Comparison of ENCODE assay signal across 13 cellular contexts in genomic region chr6:155782739-155783459, GRCh38.
DNase-seq lines count a peak whose midpoint lies in the region; ATAC-seq and TF ChIP-seq lines count a peak whose summit lies in the region.
"Had no signal": no experiment of that assay in that cellular context is flagged by ENCODE, and none has a peak within 500 bp of the region (broad histone marks: within the 10 kb centered on the region; RNA-seq: fewer than 3 reads in every experiment).

No MANE protein-coding gene starts in this region.

- H3K36me3 Mint-ChIP-seq in activated T-cell treated with anti-CD3 and anti-CD28 coated beads, Interleukin-2, amount 50 U/mL, for 72 hours (ENCODE audit: insufficient read depth in 2 of 2): no peaks in the 10 kb centered on the region

- WGBS in smooth muscle cell (ENCODE audit: low lambda C conversion rate): 57% methylated on average over 9 of the region's 9 CpGs
- WGBS in psoas muscle, 3 donors: 58 to 63% (median 58%) methylated on average over 9 of the region's 9 CpGs

- H3K27ac ChIP-seq in SJSA1 (peak overlapping the region; percentile 85), smooth muscle cell (ENCODE audit: low read depth) (peak overlapping the region; percentile 97), psoas muscle (no peak overlapping the region)

- peak overlapping the region; percentile 77 for H3K4me2 ChIP-seq in smooth muscle cell

- no peaks in the 10 kb centered on the region for H3F3A ChIP-seq in smooth muscle cell (ENCODE audit: low read depth)

- no peak for ATAC-seq in stimulated activated naive CD8-positive, alpha-beta T cell treated with anti-CD3 and anti-CD28 coated beads, Interleukin-15, amount 100 ng/mL, for 72 hours
- ATAC-seq in psoas muscle: no peak
- ATAC-seq in activated T-cell treated with anti-CD3 and anti-CD28 coated beads, Interleukin-2, amount 50 U/mL, for 72 hours (replicated peaks in 1 of 2): no peak

- H3K9me3 Mint-ChIP-seq in stimulated activated naive CD8-positive, alpha-beta T cell treated with anti-CD3 and anti-CD28 coated beads, Interleukin-15, amount 100 ng/mL, for 72 hours: peaks cover 0 to 12% of the 10 kb centered on the region in 2 donors
- H3K9me3 Mint-ChIP-seq in activated T-cell treated with anti-CD3 and anti-CD28 coated beads, Interleukin-2, amount 50 U/mL, for 72 hours: peaks cover 4% of the 10 kb centered on the region in 2 donors

- intact Hi-C loops in psoas muscle (cut with DNase I): no loop called here

- H3K27me3 ChIP-seq in SJSA1 (replicated peaks) (no peaks in the 10 kb centered on the region), smooth muscle cell (ENCODE audit: low read depth) (no peaks in the 10 kb centered on the region), psoas muscle (ENCODE audit: insufficient read depth in 3 of 3, low read length in 2 of 3) (no peaks in the 10 kb centered on the region)

- peak overlapping the region; percentile 78 for H3K9ac ChIP-seq in smooth muscle cell (ENCODE audit: low read depth)

- H3K4me1 ChIP-seq in SJSA1 (replicated peaks) (peaks cover 24% of the 10 kb centered on the region), smooth muscle cell (ENCODE audit: low read depth) (no peaks in the 10 kb centered on the region), psoas muscle (no peaks in the 10 kb centered on the region)

- H3K36me3 ChIP-seq in SJSA1: no peaks in the 10 kb centered on the region
- no peaks in the 10 kb centered on the region for H3K36me3 ChIP-seq in smooth muscle cell (ENCODE audit: low read depth)
- H3K36me3 ChIP-seq in psoas muscle (ENCODE audit: insufficient read depth in 1 of 2, low read depth in 1 of 2): no peaks in the 10 kb centered on the region

- H3K27ac Mint-ChIP-seq in stimulated activated naive CD8-positive, alpha-beta T cell treated with anti-CD3 and anti-CD28 coated beads, Interleukin-15, amount 100 ng/mL, for 72 hours: no peak overlapping the region
- H3K27ac Mint-ChIP-seq in activated T-cell treated with anti-CD3 and anti-CD28 coated beads, Interleukin-2, amount 50 U/mL, for 72 hours: no peak overlapping the region

- DNase-seq in ELR (ENCODE audit: low read depth) (peak; percentile 40), SJSA1 (ENCODE audit: low read depth in 1 of 2, low spot score in 2 of 2) (no peak), fibroblast of peridontal ligament (ENCODE audit: extremely low read depth) (peak; percentile 82), smooth muscle cell (lab: John Stamatoyannopoulos, UW; ENCODE audit: unreplicated experiment) (no peak), psoas muscle (no peak), NCI-H2029 (lab: John Stamatoyannopoulos, UW) (no peak)
- DNase-seq in stimulated activated naive CD8-positive, alpha-beta T cell treated with anti-CD3 and anti-CD28 coated beads, Interleukin-15, amount 100 ng/mL, for 72 hours: no peak
- DNase-seq in activated T-cell treated with anti-CD3 and anti-CD28 coated beads, Interleukin-2, amount 50 U/mL, for 72 hours: no peak
- DNase-seq: activated effector memory CD4-positive, alpha-beta T cell treated with anti-CD3 and anti-CD28 coated beads, Interleukin-2, amount 50 U/mL, for 16 hours; hippocampal formation; NCI-H1105; stimulated activated CD4-positive, alpha-beta T cell treated with anti-CD3 and anti-CD28 coated beads, Interleukin-4, amount 100 ng/mL, for 1 hour had no signal

- TF ChIP-seq CTCF in smooth muscle cell (IDR thresholded peaks at IDR 0.05; ENCODE audit: borderline replicate concordance, insufficient read depth, poor library complexity, severe bottlenecking): no peak
- TF ChIP-seq CTCF in psoas muscle (IDR thresholded peaks at IDR 0.05): no peak

- H3K27me3 Mint-ChIP-seq in stimulated activated naive CD8-positive, alpha-beta T cell treated with anti-CD3 and anti-CD28 coated beads, Interleukin-15, amount 100 ng/mL, for 72 hours: no peaks in the 10 kb centered on the region
- H3K27me3 Mint-ChIP-seq in activated T-cell treated with anti-CD3 and anti-CD28 coated beads, Interleukin-2, amount 50 U/mL, for 72 hours (ENCODE audit: low read depth): no peaks in the 10 kb centered on the region

- H4K20me1 ChIP-seq in smooth muscle cell (ENCODE audit: low read depth): no peaks in the 10 kb centered on the region

- H3K4me3 ChIP-seq in SJSA1 (no peak overlapping the region), smooth muscle cell (no peak overlapping the region), psoas muscle (no peak overlapping the region)
- H3K4me3 ChIP-seq: mucosa of descending colon had no signal

- no peaks in the 10 kb centered on the region for H3K9me3 ChIP-seq in SJSA1 (replicated peaks)
- H3K9me3 ChIP-seq in smooth muscle cell (replicated peaks; ENCODE audit: low read depth): no peaks in the 10 kb centered on the region
- H3K9me3 ChIP-seq in psoas muscle: no peaks in the 10 kb centered on the region
- H3K9me3 ChIP-seq: mucosa of descending colon had no signal

- no peak overlapping the region for H3K4me3 Mint-ChIP-seq in stimulated activated naive CD8-positive, alpha-beta T cell treated with anti-CD3 and anti-CD28 coated beads, Interleukin-15, amount 100 ng/mL, for 72 hours
- no peak overlapping the region for H3K4me3 Mint-ChIP-seq in activated T-cell treated with anti-CD3 and anti-CD28 coated beads, Interleukin-2, amount 50 U/mL, for 72 hours

- H3K79me2 ChIP-seq in smooth muscle cell (ENCODE audit: low read depth): no peaks in the 10 kb centered on the region

- no peaks in the 10 kb centered on the region for H3K4me1 Mint-ChIP-seq in stimulated activated naive CD8-positive, alpha-beta T cell treated with anti-CD3 and anti-CD28 coated beads, Interleukin-15, amount 100 ng/mL, for 72 hours
- H3K4me1 Mint-ChIP-seq in activated T-cell treated with anti-CD3 and anti-CD28 coated beads, Interleukin-2, amount 50 U/mL, for 72 hours (ENCODE audit: low read depth): no peaks in the 10 kb centered on the region

- peak overlapping the region; percentile 85 for H2AFZ ChIP-seq in smooth muscle cell (ENCODE audit: low read depth)

Comparison
In these comparisons a context has a peak if more than half of its experiments do, and no peak if none do; other contexts are left out.
1. DNase-seq: peak in ELR (single experiment) and fibroblast of peridontal ligament (single experiment); none in SJSA1 (0 of 2), smooth muscle cell (single experiment), stimulated activated naive CD8-positive, alpha-beta T cell treated with anti-CD3 and anti-CD28 coated beads, Interleukin-15, amount 100 ng/mL, for 72 hours (0 of 2), psoas muscle (0 of 2), NCI-H2029 (single experiment) and activated T-cell treated with anti-CD3 and anti-CD28 coated beads, Interleukin-2, amount 50 U/mL, for 72 hours (0 of 2).